8 cellular contexts compared by ENCODE assay signal in genomic region chr10:59362184-59362966, GRCh38. TPM values are rescaled to one million over a fixed set of nuclear protein-coding genes. Genes with fewer than 3 reads are reported as not detected.
DNase-seq lines count a peak whose midpoint lies in the region; ATAC-seq, FAIRE-seq and TF ChIP-seq lines count a peak whose summit lies in the region.

FAM13C (minus strand) TSS chr10:59362549; CDS start chr10:59362460, 89 bp downstream.

- intact Hi-C loops in endothelial cell of umbilical vein (cut with micrococcal nuclease) = no loop called here

- dilution Hi-C loops in endothelial cell of umbilical vein (cut with MboI; ENCODE audit: extremely low pct_ligation_motif_present, low sequenced_read_pairs) = no loop called here

- peak within 1 kb of the TSS in 1 of 2 experiments; percentile 40 for H3K23ac ChIP-seq in mesenchymal stem cell (ENCODE audit: low read length in 2 of 2)

- POLR2A ChIA-PET in T-cell (lab: Charles Lee) (no interaction called here), endothelial cell of umbilical vein (lab: Charles Lee) (no interaction called here)

- H3K79me1 ChIP-seq in mesenchymal stem cell (replicated peaks; ENCODE audit: low read length, poor library complexity, severe bottlenecking) = no peaks in the 10 kb centered on the region

- no peak within 1 kb of the TSS for H2BK5ac ChIP-seq in mesenchymal stem cell (ENCODE audit: low read depth, low read length, poor library complexity, severe bottlenecking)

- H3K4me1 Mint-ChIP-seq in IgD-negative memory B cell (peaks cover 0 to 8% (median 4%) of the 10 kb centered on the region in 3 donors), T-cell (peaks cover 6 to 13% (median 11%) of the 10 kb centered on the region in 3 donors)

- DNase-seq in activated CD4-positive, alpha-beta T cell treated with anti-CD3 and anti-CD28 coated beads for 48 hours = peak; percentile 15
- no peak for DNase-seq in activated CD4-positive, alpha-beta T cell treated with anti-CD3 and anti-CD28 coated beads, Interleukin-2, amount 50 U/mL, for 4 hours
- DNase-seq in T-cell = peak in 2 of 34 experiments; percentile 1
- DNase-seq in endothelial cell of umbilical vein (ENCODE audit: low read depth, low spot score) = peak; percentile 42
- DNase-seq in mesenchymal stem cell = peak; percentile 64

- no peak for FAIRE-seq in endothelial cell of umbilical vein (lab: Jason Lieb, UNC)

- WGBS in mesenchymal stem cell = 1% methylated on average over 40 of the region's 42 CpGs
- 2% methylated on average over 42 of the region's 42 CpGs for WGBS in thymus

- peak within 1 kb of the TSS; percentile 58 for H4K91ac ChIP-seq in mesenchymal stem cell (ENCODE audit: low read length)

- H3K27me3 Mint-ChIP-seq in IgD-negative memory B cell (peaks cover 21% of the 10 kb centered on the region), T-cell (peaks cover 16 to 29% of the 10 kb centered on the region in 2 donors)

- peak within 1 kb of the TSS; percentile 55 to 71 for H3K4ac ChIP-seq in mesenchymal stem cell (ENCODE audit: low read depth in 1 of 2, low read length in 2 of 2)

- H3K36me3 ChIP-seq in endothelial cell of umbilical vein (ENCODE audit: control insufficient read depth in 2 of 2, extremely low read depth in 1 of 2, insufficient read depth in 2 of 2, low read length in 2 of 2) (no peaks in the 10 kb centered on the region), mesenchymal stem cell (ENCODE audit: control insufficient read depth in 1 of 2, insufficient read depth in 2 of 2, low read depth in 1 of 2, low read length in 2 of 2) (no peaks in the 10 kb centered on the region), thymus (ENCODE audit: control insufficient read depth, insufficient read depth) (no peaks in the 10 kb centered on the region)

- no peaks in the 10 kb centered on the region for H3K9me1 ChIP-seq in endothelial cell of umbilical vein (replicated peaks; ENCODE audit: control insufficient read depth, extremely low read depth, insufficient read depth, low read length)

- H3K4me3 Mint-ChIP-seq in IgD-negative memory B cell (peak within 1 kb of the TSS in 3 of 4 donors; percentile 59 to 83 (median 70)), T-cell (peak within 1 kb of the TSS; percentile 29 to 61 (median 37))

- TF ChIP-seq POLR2A in endothelial cell of umbilical vein (IDR thresholded peaks at IDR 0.05; ENCODE audit: low read depth, low read length) = no peak

- no peaks in the 10 kb centered on the region for H3K36me3 Mint-ChIP-seq in IgD-negative memory B cell
- H3K36me3 Mint-ChIP-seq in T-cell = no peaks in the 10 kb centered on the region

- CTCF ChIA-PET in T-cell (lab: Charles Lee) (no interaction called here), endothelial cell of umbilical vein (lab: Charles Lee) (no interaction called here)

- H3K9me3 Mint-ChIP-seq in IgD-negative memory B cell = no peaks in the 10 kb centered on the region
- no peaks in the 10 kb centered on the region for H3K9me3 Mint-ChIP-seq in T-cell

- H4K20me1 ChIP-seq in endothelial cell of umbilical vein (replicated peaks; ENCODE audit: control insufficient read depth, extremely low read depth, insufficient read depth, low read length) = no peaks in the 10 kb centered on the region

- no peak within 1 kb of the TSS for H3K27ac ChIP-seq in endothelial cell of umbilical vein (ENCODE audit: insufficient read depth, low read depth, low read length)
- no peak within 1 kb of the TSS for H3K27ac ChIP-seq in mesenchymal stem cell (ENCODE audit: low read length, poor library complexity, severe bottlenecking)
- H3K27ac ChIP-seq in thymus (ENCODE audit: low read depth) = peak within 1 kb of the TSS; percentile 25

- BruUV-seq in endothelial cell of umbilical vein (replicated peaks; lab: Mats Ljungman, UMichigan) = no TSS peak

- H2BK120ac ChIP-seq in mesenchymal stem cell (ENCODE audit: low read depth, low read length) = peak within 1 kb of the TSS; percentile 77

- H3K27ac Mint-ChIP-seq in IgD-negative memory B cell (no peak within 1 kb of the TSS), T-cell (no peak within 1 kb of the TSS)

- peak within 1 kb of the TSS; percentile 84 for H4K8ac ChIP-seq in mesenchymal stem cell (ENCODE audit: low read length)

- ATAC-seq in T-cell (replicated peaks in 1 of 4) = peak in 2 of 4 experiments; percentile 26 to 47
- ATAC-seq in HG03460 (IDR thresholded peaks at IDR 0.05; ENCODE audit: unreplicated experiment) = no peak

- TF ChIP-seq CTCF in endothelial cell of umbilical vein (IDR thresholded peaks at IDR 0.05; ENCODE audit: extremely low read depth in 1 of 2, insufficient read depth in 1 of 2, low read depth in 1 of 2, low read length in 2 of 2) = no peak

- H2AFZ ChIP-seq in endothelial cell of umbilical vein (ENCODE audit: low read depth, low read length) (peak within 1 kb of the TSS; percentile 4), mesenchymal stem cell (ENCODE audit: low read depth, low read length) (peak within 1 kb of the TSS; percentile 70)

- peak within 1 kb of the TSS; percentile 80 for H2BK15ac ChIP-seq in mesenchymal stem cell (ENCODE audit: low read depth, poor library complexity, severe bottlenecking)

- H3K79me2 ChIP-seq in endothelial cell of umbilical vein (ENCODE audit: control insufficient read depth, insufficient read depth, low read length) = no peaks in the 10 kb centered on the region

- H2BK12ac ChIP-seq in mesenchymal stem cell (ENCODE audit: low read length in 2 of 2) = peak within 1 kb of the TSS in 1 of 2 experiments; percentile 77

- H3K4me2 ChIP-seq in endothelial cell of umbilical vein (ENCODE audit: insufficient read depth, low read length) = peak within 1 kb of the TSS; percentile 57
- peak within 1 kb of the TSS; percentile 100 for H3K4me2 ChIP-seq in mesenchymal stem cell (ENCODE audit: low read length, poor library complexity, severe bottlenecking)

- H2AK5ac ChIP-seq in mesenchymal stem cell (ENCODE audit: low read length, severe bottlenecking) = no peak within 1 kb of the TSS

- peak within 1 kb of the TSS in 1 of 3 experiments; percentile 23 for H3K4me3 ChIP-seq in endothelial cell of umbilical vein (replicated peaks in 1 of 3; ENCODE audit: insufficient read depth in 1 of 3, low read depth in 1 of 3, low read length in 3 of 3)
- H3K4me3 ChIP-seq in mesenchymal stem cell (ENCODE audit: insufficient read depth in 1 of 2, low read depth in 1 of 2, low read length in 2 of 2) = peak within 1 kb of the TSS; percentile 58 to 86
- peak within 1 kb of the TSS; percentile 5 for H3K4me3 ChIP-seq in thymus (ENCODE audit: low read length)

- no peak within 1 kb of the TSS for H3K14ac ChIP-seq in mesenchymal stem cell (ENCODE audit: low read length in 2 of 2)

- H3K18ac ChIP-seq in mesenchymal stem cell (ENCODE audit: low read depth in 1 of 2, low read length in 2 of 2) = peak within 1 kb of the TSS; percentile 80 to 81

- no peaks in the 10 kb centered on the region for H3K9me3 ChIP-seq in endothelial cell of umbilical vein (replicated peaks; ENCODE audit: control insufficient read depth, insufficient read depth, low read length)
- H3K9me3 ChIP-seq in mesenchymal stem cell (ENCODE audit: control insufficient read depth, low read length) = no peaks in the 10 kb centered on the region
- H3K9me3 ChIP-seq in thymus (ENCODE audit: control insufficient read depth) = no peaks in the 10 kb centered on the region

- H3K27me3 ChIP-seq in endothelial cell of umbilical vein (ENCODE audit: control insufficient read depth in 2 of 2, insufficient read depth in 2 of 2, low read length in 2 of 2) (no peaks in the 10 kb centered on the region), mesenchymal stem cell (ENCODE audit: control insufficient read depth in 1 of 2, insufficient read depth in 1 of 2, low read length in 2 of 2) (no peaks in the 10 kb centered on the region), thymus (ENCODE audit: control insufficient read depth, insufficient read depth) (peaks cover 2% of the 10 kb centered on the region)

- H3K4me1 ChIP-seq in endothelial cell of umbilical vein (ENCODE audit: control insufficient read depth, extremely low read depth, insufficient read depth, low read length) (no peaks in the 10 kb centered on the region), mesenchymal stem cell (ENCODE audit: control insufficient read depth, insufficient read depth, low read depth, low read length) (peaks cover 8% of the 10 kb centered on the region), thymus (ENCODE audit: control insufficient read depth, insufficient read depth, low read length) (no peaks in the 10 kb centered on the region)

- H3K9ac ChIP-seq in endothelial cell of umbilical vein (replicated peaks; ENCODE audit: extremely low read depth, insufficient read depth, low read length) (no peak within 1 kb of the TSS), mesenchymal stem cell (ENCODE audit: low read length) (peak within 1 kb of the TSS; percentile 88)

TF ChIP-seq in endothelial cell of umbilical vein, 7 proteins besides CTCF, POLR2A, EP300 and RAD21:
- TF ChIP-seq MAX (IDR thresholded peaks at IDR 0.05; ENCODE audit: insufficient read depth, insufficient read length) (no peak), FOS (IDR thresholded peaks at IDR 0.05; ENCODE audit: borderline replicate concordance, insufficient read depth, low read length) (no peak), POLR2AphosphoS5 (IDR thresholded peaks at IDR 0.05; ENCODE audit: insufficient read depth, low read depth, low read length) (no peak), MYC (IDR thresholded peaks at IDR 0.05; ENCODE audit: low read depth, low read length) (no peak)

RNA-seq across cellular contexts. Expression of gene FAM13C, which starts in this region (rescaled TPM):
- polyA plus RNA-seq in IgD-negative memory B cell (not detected), endothelial cell of umbilical vein (0.03 TPM in 1 of 2 replicates, not detected in the other), thymus (3.7 TPM)
- total RNA-seq in T-cell (not detected), endothelial cell of umbilical vein (0.67 TPM in 1 of 2 replicates, not detected in the other)
- polyA plus RNA-seq in endothelial cell of umbilical vein (2011; cell fraction: cytosol; rRNA removed) = 0.03 TPM in 1 of 2 replicates, not detected in the other
- polyA plus RNA-seq in endothelial cell of umbilical vein (2011; cell fraction: nucleus; rRNA removed) = 0.20 and 0.63 TPM in 2 replicates
- polyA plus RNA-seq in endothelial cell of umbilical vein (2012) = not detected in 2 replicates
- not detected in 2 replicates for polyA minus RNA-seq in endothelial cell of umbilical vein
- polyA minus RNA-seq in endothelial cell of umbilical vein (2011; cell fraction: cytosol; rRNA and poly(A)+ RNA removed) = not detected
- polyA minus RNA-seq in endothelial cell of umbilical vein (2011; cell fraction: nucleus; rRNA and poly(A)+ RNA removed) = 0.34 TPM in 1 of 2 replicates, not detected in the other
- polyA plus RNA-seq in mesenchymal stem cell (2013, experiment 1 of 2) = 1.4 TPM
- 1.5 TPM for polyA plus RNA-seq in mesenchymal stem cell (2013, experiment 2 of 2)

Comparison
In these comparisons a context has a peak if more than half of its experiments do, and no peak if none do; other contexts are left out.
1. DNase-seq: peak in activated CD4-positive, alpha-beta T cell treated with anti-CD3 and anti-CD28 coated beads for 48 hours (single experiment) and mesenchymal stem cell (single experiment); none in activated CD4-positive, alpha-beta T cell treated with anti-CD3 and anti-CD28 coated beads, Interleukin-2, amount 50 U/mL, for 4 hours (0 of 2).
2. Peak in DNase-seq and H3K4me2 ChIP-seq in endothelial cell of umbilical vein; RNA of the gene not detected or under 1 TPM.